22 cellular contexts compared by ENCODE assay signal in the genomic region with DNA sequence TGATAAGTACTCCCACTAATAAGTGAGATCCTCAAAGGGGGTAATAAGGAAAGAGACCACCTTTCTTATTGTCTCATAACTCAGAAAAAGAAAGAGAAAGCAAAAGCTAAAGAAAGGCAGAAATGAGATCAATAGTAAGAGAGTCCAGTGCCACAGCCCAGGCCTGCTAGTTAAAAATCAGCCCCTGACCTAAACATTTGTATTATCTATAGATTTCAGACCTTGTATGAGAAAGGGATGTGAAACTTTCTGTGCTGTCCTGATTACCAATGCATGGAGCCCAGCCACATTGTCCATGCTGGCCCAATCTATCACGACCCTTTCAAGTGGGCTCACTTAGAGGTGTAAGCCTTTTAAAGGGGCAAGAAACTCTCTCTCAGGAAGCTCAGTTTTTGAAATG.
"Had no signal": no experiment of that assay in that cellular context is flagged by ENCODE, and none has a peak within 500 bp of the region (broad histone marks: within the 10 kb centered on the region; RNA-seq: fewer than 3 reads in every experiment).

No MANE protein-coding gene starts in this region.

- DNase-seq: IMR-90, Kasumi-1, KG1, MM.1S, NCI-H1092 treated with DMSO at 0.1 percent for 48 hours, NCI-H1436, NCI-H187, NCI-H2029, NCI-H2081 treated with DMSO at 0.1 percent for 48 hours, NCI-H2171, NCI-H226, NCI-H446, NCI-H510A, NCI-H524 treated with DMSO at 0.1 percent for 48 hours, NCI-H69, NCI-H774, SHP77, SK-N-SH, SW 1271, T-cell had no signal

- ATAC-seq: HepG2, T-cell had no signal

- H3K9me3 ChIP-seq: SK-N-SH had no signal

- FAIRE-seq: HepG2 had no signal

- H3K27ac ChIP-seq: RWPE1 had no signal
